ENCODE assay signal across 12 cellular contexts in genomic region chr18:5297582-5297981, GRCh38. TPM values are rescaled to one million over a fixed set of nuclear protein-coding genes. Genes with fewer than 3 reads are reported as not detected.
DNase-seq lines count a peak whose midpoint lies in the region; ATAC-seq and TF ChIP-seq lines count a peak whose summit lies in the region.
"Had no signal": no experiment of that assay in that cellular context is flagged by ENCODE, and none has a peak within 500 bp of the region (broad histone marks: within the 10 kb centered on the region; RNA-seq: fewer than 3 reads in every experiment).

No MANE protein-coding gene starts in this region.

- peaks cover 33% of the 10 kb centered on the region for H3K4me1 Mint-ChIP-seq in stimulated activated naive CD8-positive, alpha-beta T cell treated with anti-CD3 and anti-CD28 coated beads, Interleukin-15, Interleukin-2, amounts not matched to agents 100 ng/mL and 50 ng/mL, for 24 hours (ENCODE audit: low read depth)
- peaks cover 5 to 26% (median 22%) of the 10 kb centered on the region in 3 donors for H3K4me1 Mint-ChIP-seq in naive B cell

- H3K9me3 ChIP-seq in vagina (no peaks in the 10 kb centered on the region), heart left ventricle (no peaks in the 10 kb centered on the region)

- intact Hi-C loops in vagina (cut with DNase I) (loop anchor here (5.0 kb wide), 1 partner anchor 60 kb away; no protein-coding TSS in a partner anchor), heart left ventricle (cut with DNase I) (loop anchor here in 6 of 10 donors (1.0 to 10.0 kb wide), 5 partner anchors 59 to 1427 kb away; partner anchors contain the start of gene ARHGAP28 (in 1 of the 6))

- H3K4me1 ChIP-seq in vagina = peaks cover 20% of the 10 kb centered on the region
- H3K4me1 ChIP-seq in heart left ventricle = peaks cover 0 to 19% (median 12%) of the 10 kb centered on the region in 12 donors

- TF ChIP-seq CTCF in vagina (IDR thresholded peaks at IDR 0.05) = no peak
- TF ChIP-seq CTCF in heart left ventricle (IDR thresholded peaks at IDR 0.05) = no peak

- peaks cover 18% of the 10 kb centered on the region for H3K27me3 Mint-ChIP-seq in stimulated activated naive CD8-positive, alpha-beta T cell treated with anti-CD3 and anti-CD28 coated beads, Interleukin-15, Interleukin-2, amounts not matched to agents 100 ng/mL and 50 ng/mL, for 24 hours
- H3K27me3 Mint-ChIP-seq in naive B cell = peaks cover 18 to 34% (median 32%) of the 10 kb centered on the region in 3 donors

- H3K4me3 Mint-ChIP-seq in stimulated activated naive CD8-positive, alpha-beta T cell treated with anti-CD3 and anti-CD28 coated beads, Interleukin-15, Interleukin-2, amounts not matched to agents 100 ng/mL and 50 ng/mL, for 24 hours = peak overlapping the region; percentile 30
- peak overlapping the region in 5 of 8 donors; percentile 39 to 97 (median 92) for H3K4me3 Mint-ChIP-seq in naive B cell

- WGBS in heart left ventricle, 4 donors = 94 to 96% (median 96%) methylated on average over 12 of the region's 12 CpGs

- H3K36me3 ChIP-seq in vagina (no peaks in the 10 kb centered on the region), heart left ventricle (peaks cover 0 to 4% (median 0%) of the 10 kb centered on the region in 9 donors)

- H3K4me3 ChIP-seq in vagina (no peak overlapping the region), heart left ventricle (peak overlapping the region in 2 of 12 donors; percentile 79 to 87)

- no peak for ATAC-seq in stimulated activated naive CD8-positive, alpha-beta T cell treated with anti-CD3 and anti-CD28 coated beads, Interleukin-15, Interleukin-2, amounts not matched to agents 100 U/mL and 50 U/mL, for 24 hours
- no peak for ATAC-seq in naive B cell (ENCODE audit: low read depth in 2 of 2)
- no peak for ATAC-seq in GM19351 (IDR thresholded peaks at IDR 0.05; ENCODE audit: unreplicated experiment)
- no peak for ATAC-seq in heart left ventricle

- H3K27me3 ChIP-seq in vagina (no peaks in the 10 kb centered on the region), heart left ventricle (peaks cover 0 to 17% (median 0%) of the 10 kb centered on the region in 9 donors)

- TF ChIP-seq POLR2A in vagina (IDR thresholded peaks at IDR 0.05) = no peak
- no peak for TF ChIP-seq POLR2A in heart left ventricle (IDR thresholded peaks at IDR 0.05)

- no peaks in the 10 kb centered on the region for H3K9me3 Mint-ChIP-seq in stimulated activated naive CD8-positive, alpha-beta T cell treated with anti-CD3 and anti-CD28 coated beads, Interleukin-15, Interleukin-2, amounts not matched to agents 100 ng/mL and 50 ng/mL, for 24 hours
- no peaks in the 10 kb centered on the region for H3K9me3 Mint-ChIP-seq in naive B cell
- H3K9me3 Mint-ChIP-seq: WTC11 had no signal

- peaks cover 6% of the 10 kb centered on the region for H3K36me3 Mint-ChIP-seq in stimulated activated naive CD8-positive, alpha-beta T cell treated with anti-CD3 and anti-CD28 coated beads, Interleukin-15, Interleukin-2, amounts not matched to agents 100 ng/mL and 50 ng/mL, for 24 hours (ENCODE audit: low read depth)
- H3K36me3 Mint-ChIP-seq in naive B cell = no peaks in the 10 kb centered on the region

- H3K27ac ChIP-seq in vagina = no peak overlapping the region
- H3K27ac ChIP-seq in heart left ventricle = peak overlapping the region in 3 of 12 donors; percentile 88 to 100 (median 97)

- no peak for DNase-seq in stimulated activated naive CD8-positive, alpha-beta T cell treated with anti-CD3 and anti-CD28 coated beads, Interleukin-15, Interleukin-2, amounts not matched to agents 100 U/mL and 50 U/mL, for 24 hours
- peak in 32 of 58 donors; percentile 3 to 61 (median 22) for DNase-seq in anterior cingulate cortex (lab: John Stamatoyannopoulos, UW)
- no peak for DNase-seq in naive B cell
- no peak for DNase-seq in vagina (ENCODE audit: extremely low spot score in 2 of 2)
- no peak for DNase-seq in stimulated activated CD8-positive, alpha-beta memory T cell treated with anti-CD3 and anti-CD28 coated beads, Interleukin-4, amount 100 ng/mL, for 48 hours
- DNase-seq in heart left ventricle = no peak
- DNase-seq: activated effector memory CD4-positive, alpha-beta T cell treated with Interleukin-2 at 50 U/mL for 16 hours; HCEC 1CT; trophoblast cell had no signal

- H3K27ac Mint-ChIP-seq in stimulated activated naive CD8-positive, alpha-beta T cell treated with anti-CD3 and anti-CD28 coated beads, Interleukin-15, Interleukin-2, amounts not matched to agents 100 ng/mL and 50 ng/mL, for 24 hours = no peak overlapping the region
- H3K27ac Mint-ChIP-seq in naive B cell = no peak overlapping the region

RNA-seq across cellular contexts. Expression of gene ZBTB14, which starts 2.1 kb away (rescaled TPM):
- polyA plus RNA-seq in naive B cell (ENCODE audit: low read depth in 6 of 6) (10 to 100 TPM in 5 of 6 donors, 1 to 10 TPM in 1; 9.8 to 21.0 (median 15.8) TPM), heart left ventricle (1 to 10 TPM; 2.3 to 3.9 TPM)
- total RNA-seq in vagina (8.8 TPM), heart left ventricle (1 to 10 TPM; 5.4 to 9.5 (median 6.7) TPM)

Comparison
In these comparisons a context has a peak if more than half of its experiments do, and no peak if none do; other contexts are left out.
1. DNase-seq: peak in anterior cingulate cortex (32 of 58); none in stimulated activated naive CD8-positive, alpha-beta T cell treated with anti-CD3 and anti-CD28 coated beads, Interleukin-15, Interleukin-2, amounts not matched to agents 100 U/mL and 50 U/mL, for 24 hours (single experiment), naive B cell (single experiment), vagina (0 of 2), stimulated activated CD8-positive, alpha-beta memory T cell treated with anti-CD3 and anti-CD28 coated beads, Interleukin-4, amount 100 ng/mL, for 48 hours (single experiment) and heart left ventricle (0 of 5).